34 cellular contexts compared by ENCODE assay signal in genomic region chr3:159326998-159327397, GRCh38.
"Had no signal": no experiment of that assay in that cellular context is flagged by ENCODE, and none has a peak within 500 bp of the region (broad histone marks: within the 10 kb centered on the region; RNA-seq: fewer than 3 reads in every experiment).

No MANE protein-coding gene starts in this region.

- H3K9me3 ChIP-seq: MG63 had no signal

- H3K9ac ChIP-seq: KMS-11 had no signal

- DNase-seq: Karpas-422, Kasumi-1, MG63, MM.1S, MV-4-11, NCI-H1048, NCI-H1092, NCI-H1092 treated with DMSO at 0.1 percent for 48 hours, NCI-H1105, NCI-H1105 treated with DMSO at 0.1 percent for 48 hours, NCI-H1417, NCI-H1417 treated with DMSO at 0.1 percent for 48 hours, NCI-H1436, NCI-H1436 treated with DMSO at 0.1 percent for 48 hours, NCI-H146, NCI-H1694, NCI-H1694 treated with DMSO at 0.1 percent for 48 hours, NCI-H187, NCI-H187 treated with DMSO at 0.1 percent for 48 hours, NCI-H1930, NCI-H2029, NCI-H2029 treated with DMSO at 0.1 percent for 48 hours, NCI-H2081, NCI-H2081 treated with DMSO at 0.1 percent for 48 hours, NCI-H2107, NCI-H2171, NCI-H2171 treated with DMSO at 0.1 percent for 48 hours, NCI-H2227 treated with DMSO at 0.1 percent for 48 hours, NCI-H226, NCI-H345, NCI-H446, NCI-H446 treated with DMSO at 0.1 percent for 48 hours, NCI-H510A had no signal

- H3K36me3 ChIP-seq: MG63 had no signal

- H3K27ac ChIP-seq: KMS-11 had no signal

- H3K27me3 ChIP-seq: MG63 had no signal

- H3K4me2 ChIP-seq: KMS-11 had no signal

- H3K4me3 ChIP-seq: MG63 had no signal
